Comparison of ENCODE assay signal across 14 cellular contexts in genomic region chr1:11355594-11356467, GRCh38.
DNase-seq lines count a peak whose midpoint lies in the region; ATAC-seq and TF ChIP-seq lines count a peak whose summit lies in the region.
"Had no signal": no experiment of that assay in that cellular context is flagged by ENCODE, and none has a peak within 500 bp of the region (broad histone marks: within the 10 kb centered on the region; RNA-seq: fewer than 3 reads in every experiment).

No MANE protein-coding gene starts in this region.

- CTCF ChIA-PET in CD8-positive, alpha-beta T cell (lab: Charles Lee), result no interaction called here

- H3K27ac ChIP-seq in WERI-Rb-1, result no peak overlapping the region
- H3K27ac ChIP-seq in CD8-positive, alpha-beta T cell (ENCODE audit: low read depth, low read length), result no peak overlapping the region
- H3K27ac ChIP-seq: cardiac muscle cell, esophagus squamous epithelium had no signal

- no peak overlapping the region for H3K27ac Mint-ChIP-seq in CD8-positive, alpha-beta T cell
- H3K27ac Mint-ChIP-seq: T-cell had no signal

- DNase-seq in BE2C (peak; percentile 19), NCI-H1092 (lab: John Stamatoyannopoulos, UW) (peak; percentile 98), WERI-Rb-1 (no peak), iPS-NIHi7 (ENCODE audit: extremely low spot score) (peak; percentile 74), T-helper 9 cell (no peak)
- DNase-seq in stimulated activated CD4-positive, alpha-beta T cell treated with anti-CD3 and anti-CD28 coated beads, Interleukin-15, amount 100 ng/mL, for 24 hours, result no peak
- DNase-seq in stimulated activated naive CD4-positive, alpha-beta T cell treated with Interleukin-2 at 50 U/mL for 16 hours (lab: John Stamatoyannopoulos, UW), result no peak
- no peak for DNase-seq in CD8-positive, alpha-beta T cell
- DNase-seq: activated CD4-positive, alpha-beta T cell treated with anti-CD3 and anti-CD28 coated beads, Interleukin-2, amount 50 U/mL, for 1 hour; esophagus squamous epithelium; islet precursor cell; naive thymus-derived CD4-positive, alpha-beta T cell; T-cell had no signal

- H3K4me3 ChIP-seq in BE2C (ENCODE audit: low read depth, low read length), result no peak overlapping the region
- H3K4me3 ChIP-seq in WERI-Rb-1 (ENCODE audit: low read depth, low read length), result no peak overlapping the region
- H3K4me3 ChIP-seq in CD8-positive, alpha-beta T cell (ENCODE audit: low read depth, low read length), result no peak overlapping the region
- H3K4me3 ChIP-seq: cardiac muscle cell, esophagus squamous epithelium had no signal

- no peak overlapping the region for H3K4me3 Mint-ChIP-seq in CD8-positive, alpha-beta T cell
- H3K4me3 Mint-ChIP-seq: naive thymus-derived CD4-positive, alpha-beta T cell had no signal

- no peak for ATAC-seq in CD8-positive, alpha-beta T cell
- ATAC-seq: naive thymus-derived CD4-positive, alpha-beta T cell; T-cell had no signal

- no peaks in the 10 kb centered on the region for H3K36me3 Mint-ChIP-seq in CD8-positive, alpha-beta T cell
- H3K36me3 Mint-ChIP-seq: T-cell had no signal

- POLR2A ChIA-PET in CD8-positive, alpha-beta T cell (lab: Charles Lee), result no interaction called here

- no peaks in the 10 kb centered on the region for H3K4me1 ChIP-seq in BE2C
- peaks cover 19% of the 10 kb centered on the region for H3K4me1 ChIP-seq in CD8-positive, alpha-beta T cell (ENCODE audit: insufficient read depth, low read length)
- H3K4me1 ChIP-seq: esophagus squamous epithelium had no signal

- H3K4me1 Mint-ChIP-seq in CD8-positive, alpha-beta T cell (ENCODE audit: low read depth), result peaks cover 14% of the 10 kb centered on the region

- H3K9me3 Mint-ChIP-seq in CD8-positive, alpha-beta T cell, result no peaks in the 10 kb centered on the region

- intact Hi-C loops in CD8-positive, alpha-beta T cell (cut with DNase I, micrococcal nuclease), result no loop called here

- TF ChIP-seq CTCF in BE2C (IDR thresholded peaks at IDR 0.05; ENCODE audit: low read depth, low read length) (no peak), WERI-Rb-1 (IDR thresholded peaks at IDR 0.05; ENCODE audit: low read depth, low read length) (0 out of 2 replicates have a peak, but pooled peaks have one; percentile 2)
- no peak for TF ChIP-seq CTCF in CD8-positive, alpha-beta T cell (IDR thresholded peaks at IDR 0.05)

- no peaks in the 10 kb centered on the region for H3K36me3 ChIP-seq in BE2C
- no peaks in the 10 kb centered on the region for H3K36me3 ChIP-seq in WERI-Rb-1
- H3K36me3 ChIP-seq in CD8-positive, alpha-beta T cell (ENCODE audit: insufficient read depth, low read length), result no peaks in the 10 kb centered on the region
- H3K36me3 ChIP-seq: cardiac muscle cell, esophagus squamous epithelium had no signal

- peaks cover 7% of the 10 kb centered on the region for H3K27me3 Mint-ChIP-seq in CD8-positive, alpha-beta T cell (ENCODE audit: low read depth)

- H3K27me3 ChIP-seq in BE2C (no peaks in the 10 kb centered on the region), WERI-Rb-1 (ENCODE audit: insufficient read depth, low read depth, severe bottlenecking) (no peaks in the 10 kb centered on the region)
- no peaks in the 10 kb centered on the region for H3K27me3 ChIP-seq in CD8-positive, alpha-beta T cell (ENCODE audit: insufficient read depth, low read length)
- H3K27me3 ChIP-seq: cardiac muscle cell had no signal

- H3K9me3 ChIP-seq in BE2C, result no peaks in the 10 kb centered on the region
- peaks cover 10% of the 10 kb centered on the region for H3K9me3 ChIP-seq in WERI-Rb-1 (ENCODE audit: severe bottlenecking)
- H3K9me3 ChIP-seq in CD8-positive, alpha-beta T cell (ENCODE audit: low read length), result no peaks in the 10 kb centered on the region
- H3K9me3 ChIP-seq: esophagus squamous epithelium had no signal

Comparison
In these comparisons a context has a peak if more than half of its experiments do, and no peak if none do; other contexts are left out.
1. DNase-seq: peak in BE2C (single experiment), NCI-H1092 (single experiment) and iPS-NIHi7 (single experiment); none in WERI-Rb-1 (single experiment), stimulated activated CD4-positive, alpha-beta T cell treated with anti-CD3 and anti-CD28 coated beads, Interleukin-15, amount 100 ng/mL, for 24 hours (single experiment), T-helper 9 cell (single experiment), stimulated activated naive CD4-positive, alpha-beta T cell treated with Interleukin-2 at 50 U/mL for 16 hours (single experiment) and CD8-positive, alpha-beta T cell (0 of 7).